ENCODE assay signal across 20 cellular contexts in the genomic region with DNA sequence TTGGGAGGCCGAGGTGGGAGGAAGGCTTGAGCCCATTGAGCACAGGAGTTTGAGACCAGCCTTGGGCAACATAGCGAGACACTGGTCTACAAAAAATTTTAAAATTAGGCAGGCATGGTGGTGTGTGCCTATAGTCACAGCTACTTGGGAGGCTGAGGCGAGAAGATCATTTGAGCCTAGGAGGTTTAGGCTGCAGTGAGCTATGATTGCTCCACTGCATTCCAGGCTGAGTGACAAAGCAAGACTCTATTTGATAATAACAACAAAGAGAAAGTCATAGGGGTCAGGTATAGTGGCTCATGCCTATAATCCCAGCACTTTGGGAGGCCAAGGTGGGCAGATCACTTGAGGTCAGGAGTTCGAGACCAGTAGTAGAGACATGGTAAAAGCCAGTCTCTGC. TPM values are rescaled to one million over a fixed set of nuclear protein-coding genes. Genes with fewer than 3 reads are reported as not detected.
DNase-seq lines count a peak whose midpoint lies in the region; ATAC-seq and TF ChIP-seq lines count a peak whose summit lies in the region.
"Had no signal": no experiment of that assay in that cellular context is flagged by ENCODE, and none has a peak within 500 bp of the region (broad histone marks: within the 10 kb centered on the region; RNA-seq: fewer than 3 reads in every experiment).

No MANE protein-coding gene starts in this region.

- no peak overlapping the region for H3K4me3 Mint-ChIP-seq in stimulated activated naive CD8-positive, alpha-beta T cell treated with anti-CD3 and anti-CD28 coated beads, Interleukin-15, Interleukin-2, amounts not matched to agents 100 ng/mL and 50 ng/mL, for 24 hours
- H3K4me3 Mint-ChIP-seq in activated naive CD8-positive, alpha-beta T cell: no peak overlapping the region
- H3K4me3 Mint-ChIP-seq in memory B cell: no peak overlapping the region
- H3K4me3 Mint-ChIP-seq: dendritic cell treated with granulocyte-macrophage colony-stimulating factor and Interleukin-4, amounts not matched to agents 40 ng/mL and 50 ng/mL, for 4 days had no signal

- no peaks in the 10 kb centered on the region for H3K27me3 Mint-ChIP-seq in stimulated activated naive CD8-positive, alpha-beta T cell treated with anti-CD3 and anti-CD28 coated beads, Interleukin-15, Interleukin-2, amounts not matched to agents 100 ng/mL and 50 ng/mL, for 24 hours
- no peaks in the 10 kb centered on the region for H3K27me3 Mint-ChIP-seq in activated naive CD8-positive, alpha-beta T cell
- no peaks in the 10 kb centered on the region for H3K27me3 Mint-ChIP-seq in memory B cell

- DNase-seq in stimulated activated naive CD8-positive, alpha-beta T cell treated with anti-CD3 and anti-CD28 coated beads, Interleukin-15, Interleukin-2, amounts not matched to agents 100 U/mL and 50 U/mL, for 24 hours: no peak
- no peak for DNase-seq in memory B cell (ENCODE audit: low spot score in 2 of 2)
- DNase-seq in mucosa of gallbladder (ENCODE audit: low spot score): no peak
- no peak for DNase-seq in NOMO-1 (lab: John Stamatoyannopoulos, UW; ENCODE audit: unreplicated experiment in 2 of 2)
- DNase-seq in NCI-H146 (lab: John Stamatoyannopoulos, UW): no peak
- DNase-seq in lower leg skin (ENCODE audit: low spot score in 2 of 2): no peak
- DNase-seq: activated CD4-positive, CD25-positive, alpha-beta regulatory T cell treated with anti-CD3 and anti-CD28 coated beads, Interleukin-2, amount 50 U/mL, for 72 hours; GDM1; glutamatergic neuron; GOT3; mammary epithelial cell; NCI-H1417 treated with DMSO at 0.1 percent for 48 hours; occipital lobe; testis had no signal

- no peak for TF ChIP-seq POLR2A in lower leg skin (IDR thresholded peaks at IDR 0.05)

- WGBS in lower leg skin, 2 donors: 91 to 94% methylated on average over 4 of the region's 4 CpGs

- intact Hi-C loops in lower leg skin (cut with DNase I; ENCODE audit: low total_unique reads): no loop called here

- no peaks in the 10 kb centered on the region for H3K9me3 Mint-ChIP-seq in stimulated activated naive CD8-positive, alpha-beta T cell treated with anti-CD3 and anti-CD28 coated beads, Interleukin-15, Interleukin-2, amounts not matched to agents 100 ng/mL and 50 ng/mL, for 24 hours
- H3K9me3 Mint-ChIP-seq in activated naive CD8-positive, alpha-beta T cell (ENCODE audit: low read depth): no peaks in the 10 kb centered on the region
- H3K9me3 Mint-ChIP-seq in memory B cell: no peaks in the 10 kb centered on the region
- H3K9me3 Mint-ChIP-seq: dendritic cell treated with granulocyte-macrophage colony-stimulating factor and Interleukin-4, amounts not matched to agents 40 ng/mL and 50 ng/mL, for 4 days had no signal

- peak overlapping the region; percentile 61 for H3K27ac Mint-ChIP-seq in stimulated activated naive CD8-positive, alpha-beta T cell treated with anti-CD3 and anti-CD28 coated beads, Interleukin-15, Interleukin-2, amounts not matched to agents 100 ng/mL and 50 ng/mL, for 24 hours
- peak overlapping the region; percentile 81 for H3K27ac Mint-ChIP-seq in activated naive CD8-positive, alpha-beta T cell
- H3K27ac Mint-ChIP-seq in memory B cell: peak overlapping the region; percentile 60
- H3K27ac Mint-ChIP-seq: dendritic cell treated with granulocyte-macrophage colony-stimulating factor and Interleukin-4, amounts not matched to agents 40 ng/mL and 50 ng/mL, for 4 days had no signal

- H3K36me3 Mint-ChIP-seq in stimulated activated naive CD8-positive, alpha-beta T cell treated with anti-CD3 and anti-CD28 coated beads, Interleukin-15, Interleukin-2, amounts not matched to agents 100 ng/mL and 50 ng/mL, for 24 hours (ENCODE audit: low read depth): peaks cover 19% of the 10 kb centered on the region
- peaks cover 3% of the 10 kb centered on the region for H3K36me3 Mint-ChIP-seq in activated naive CD8-positive, alpha-beta T cell
- H3K36me3 Mint-ChIP-seq in memory B cell: peaks cover 15% of the 10 kb centered on the region

- ATAC-seq in stimulated activated naive CD8-positive, alpha-beta T cell treated with anti-CD3 and anti-CD28 coated beads, Interleukin-15, Interleukin-2, amounts not matched to agents 100 U/mL and 50 U/mL, for 24 hours: no peak
- no peak for ATAC-seq in memory B cell (ENCODE audit: low read depth)
- ATAC-seq: sciatic nerve had no signal

- H3K4me1 Mint-ChIP-seq in stimulated activated naive CD8-positive, alpha-beta T cell treated with anti-CD3 and anti-CD28 coated beads, Interleukin-15, Interleukin-2, amounts not matched to agents 100 ng/mL and 50 ng/mL, for 24 hours (ENCODE audit: low read depth): peaks cover 48% of the 10 kb centered on the region
- H3K4me1 Mint-ChIP-seq in activated naive CD8-positive, alpha-beta T cell (ENCODE audit: low read depth): peaks cover 54% of the 10 kb centered on the region
- H3K4me1 Mint-ChIP-seq in memory B cell: peaks cover 33% of the 10 kb centered on the region

- no peak for TF ChIP-seq CTCF in lower leg skin (IDR thresholded peaks at IDR 0.05)

- H3K4me3 ChIP-seq in lower leg skin (ENCODE audit: low read depth, poor library complexity, severe bottlenecking): no peak overlapping the region
- H3K4me3 ChIP-seq: esophagus muscularis mucosa, testis had no signal

RNA-seq across cellular contexts. Expression of a gene that starts 4.6 kb away (rescaled TPM):
- total RNA-seq in mucosa of gallbladder (223 TPM), lower leg skin (100 to 1,000 TPM; 100 to 180 (median 129) TPM)

RNA-seq across cellular contexts. Expression of a gene that starts 33.4 kb away (rescaled TPM):
- total RNA-seq in mucosa of gallbladder (162 TPM), lower leg skin (100 to 1,000 TPM in 2 of 4 donors, 10 to 100 TPM in 2; 71.8 to 122 (median 97.3) TPM)

RNA-seq across cellular contexts. Expression of a gene that starts 33.7 kb away (rescaled TPM):
- total RNA-seq in mucosa of gallbladder (88.3 TPM), lower leg skin (10 to 100 TPM; 61.3 to 70.3 (median 63.8) TPM)
- total RNA-seq: esophagus muscularis mucosa; occipital lobe; sciatic nerve; T-helper 1 cell treated with Interleukin-12 subunit alpha and Interleukin-12 subunit beta and Interleukin-4 antibody, amounts not matched to agents 30 ng/mL and 1 ng/mL, for 36 hours had no signal

RNA-seq across cellular contexts. Expression of a gene that starts 52.0 kb away (rescaled TPM):
- 6.2 TPM for total RNA-seq in mucosa of gallbladder
- total RNA-seq in lower leg skin: 10 to 100 TPM; 11.4 to 14.8 (median 12.8) TPM

RNA-seq across cellular contexts. Expression of a gene that starts 55.0 kb away (rescaled TPM):
- total RNA-seq in mucosa of gallbladder: 21.1 TPM
- 10 to 100 TPM; 23.8 to 59.3 (median 29.4) TPM for total RNA-seq in lower leg skin
